ENCODE assay signal across 28 cellular contexts in genomic region chr15:64185331-64185911, GRCh38.
"Had no signal": no experiment of that assay in that cellular context is flagged by ENCODE, and none has a peak within 500 bp of the region (broad histone marks: within the 10 kb centered on the region; RNA-seq: fewer than 3 reads in every experiment).

No MANE protein-coding gene starts in this region.

- H3K9me3 ChIP-seq: stomach, tibial nerve had no signal

- H3K9ac ChIP-seq: parathyroid adenoma had no signal

- DNase-seq: activated CD4-positive, alpha-beta memory T cell treated with anti-CD3 and anti-CD28 coated beads for 36 hours; activated CD4-positive, alpha-beta T cell treated with anti-CD3 and anti-CD28 coated beads for 48 hours; activated CD8-positive, alpha-beta memory T cell treated with anti-CD3 and anti-CD28 coated beads, Interleukin-2, amount 50 U/mL, for 48 hours; activated naive CD4-positive, alpha-beta T cell; activated T-cell treated with anti-CD3 and anti-CD28 coated beads, Interleukin-2, amount 50 U/mL, for 4 hours; anterior cingulate cortex; endodermal cell; foreskin fibroblast; head of caudate nucleus; hypothalamus; immature natural killer cell; kidney; naive B cell; nephron progenitor cell; right cardiac atrium; stimulated activated CD4-positive, alpha-beta T cell treated with anti-CD3 and anti-CD28 coated beads, Interleukin-15, amount 100 ng/mL, for 24 hours; stimulated activated CD4-positive, alpha-beta T cell treated with anti-CD3 and anti-CD28 coated beads, Interleukin-2, amount 100 ng/mL, for 24 hours; stimulated activated naive B cell treated with anti-CD40 and anti-IgM and Interleukin-4, amounts not matched to agents 10 μg/mL and 1 μg/mL and 100 μg/mL, for 72 hours; stomach had no signal

- FAIRE-seq: bronchial epithelial cell, kidney had no signal

- H3K27me3 ChIP-seq: stomach, tibial nerve had no signal

- H2AFZ ChIP-seq: parathyroid adenoma had no signal

- ATAC-seq: activated T-cell treated with anti-CD3 and anti-CD28 coated beads, Interleukin-2, amount 50 U/mL, for 4 hours; esophagus mucosa; right cardiac atrium; stimulated activated naive B cell treated with anti-CD40 and anti-IgM and Interleukin-4, amounts not matched to agents 10 μg/mL and 1 μg/mL and 100 μg/mL, for 72 hours had no signal

- H3K9me3 Mint-ChIP-seq: activated CD4-positive, alpha-beta memory T cell treated with anti-CD3 and anti-CD28 coated beads for 36 hours; activated T-cell treated with anti-CD3 and anti-CD28 coated beads, Interleukin-2, amount 50 U/mL, for 4 hours; central memory CD8-positive, alpha-beta T cell; dendritic cell treated with granulocyte-macrophage colony-stimulating factor and Interleukin-4, amounts not matched to agents 40 ng/mL and 50 ng/mL, for 4 days; endodermal cell; immature natural killer cell; naive B cell; nephron progenitor cell; stimulated activated naive B cell treated with anti-CD40 and anti-IgM and Interleukin-4, amounts not matched to agents 10 μg/mL and 1 μg/mL and 100 μg/mL, for 72 hours had no signal

- H3K79me2 ChIP-seq: parathyroid adenoma had no signal

- H3K27ac Mint-ChIP-seq: activated CD4-positive, alpha-beta memory T cell treated with anti-CD3 and anti-CD28 coated beads for 36 hours; activated naive CD8-positive, alpha-beta T cell; dendritic cell treated with granulocyte-macrophage colony-stimulating factor and Interleukin-4, amounts not matched to agents 40 ng/mL and 50 ng/mL, for 4 days; endodermal cell; immature natural killer cell; mesothelial cell of epicardium; stimulated activated naive B cell treated with anti-CD40 and anti-IgM and Interleukin-4, amounts not matched to agents 10 μg/mL and 1 μg/mL and 100 μg/mL, for 72 hours; T-helper 2 cell treated with Interferon-gamma antibody and Interleukin-4, amounts not matched to agents 5 μg/mL and 100 μg/mL, for 36 hours had no signal

- H3K27me3 Mint-ChIP-seq: activated CD4-positive, alpha-beta memory T cell treated with anti-CD3 and anti-CD28 coated beads for 36 hours; activated naive CD8-positive, alpha-beta T cell; central memory CD8-positive, alpha-beta T cell; dendritic cell treated with granulocyte-macrophage colony-stimulating factor and Interleukin-4, amounts not matched to agents 40 ng/mL and 50 ng/mL, for 4 days; naive B cell; stimulated activated naive B cell treated with anti-CD40 and anti-IgM and Interleukin-4, amounts not matched to agents 10 μg/mL and 1 μg/mL and 100 μg/mL, for 72 hours had no signal

- H3K4me1 Mint-ChIP-seq: immature natural killer cell had no signal

- H3K4me1 ChIP-seq: parathyroid adenoma, stomach, tibial nerve had no signal

- H3K4me3 ChIP-seq: stomach, tibial nerve had no signal

- H3K27ac ChIP-seq: parathyroid adenoma, stomach, tibial nerve had no signal

- H3K4me3 Mint-ChIP-seq: activated CD4-positive, alpha-beta memory T cell treated with anti-CD3 and anti-CD28 coated beads for 36 hours; activated naive CD8-positive, alpha-beta T cell; activated T-cell treated with anti-CD3 and anti-CD28 coated beads, Interleukin-2, amount 50 U/mL, for 4 hours; central memory CD8-positive, alpha-beta T cell; dendritic cell treated with granulocyte-macrophage colony-stimulating factor and Interleukin-4, amounts not matched to agents 40 ng/mL and 50 ng/mL, for 4 days; endodermal cell; immature natural killer cell; mesothelial cell of epicardium; naive B cell; nephron progenitor cell; stimulated activated naive B cell treated with anti-CD40 and anti-IgM and Interleukin-4, amounts not matched to agents 10 μg/mL and 1 μg/mL and 100 μg/mL, for 72 hours; T-helper 2 cell treated with Interferon-gamma antibody and Interleukin-4, amounts not matched to agents 5 μg/mL and 100 μg/mL, for 36 hours had no signal
